Comparison of ENCODE assay signal across 18 cellular contexts in the genomic region with DNA sequence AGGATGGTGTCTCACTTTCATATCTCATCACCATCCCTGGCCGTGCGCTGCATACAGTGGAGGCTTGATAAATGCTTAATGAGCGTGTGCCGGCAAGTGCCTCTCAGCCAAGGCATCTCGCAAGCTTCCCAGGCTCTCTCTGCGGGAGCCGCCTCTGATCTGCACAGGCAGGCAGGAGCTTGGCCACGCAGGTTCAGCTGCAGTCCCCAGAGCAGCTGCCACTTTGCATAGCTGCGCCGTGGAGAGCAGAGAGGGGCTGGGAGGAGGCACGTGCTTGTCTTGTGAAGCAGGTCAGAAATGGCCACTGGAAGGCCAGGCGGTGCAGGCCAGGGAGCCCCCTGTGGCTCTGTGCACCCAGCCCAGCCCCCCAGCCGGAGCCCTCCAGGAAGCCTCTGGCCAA.
A peak's percentile ranks its signal among the peaks of the same experiment; 100 is the strongest.
DNase-seq lines count a peak whose midpoint lies in the region; ATAC-seq, FAIRE-seq and TF ChIP-seq lines count a peak whose summit lies in the region.
"Had no signal": no experiment of that assay in that cellular context is flagged by ENCODE, and none has a peak within 500 bp of the region (broad histone marks: within the 10 kb centered on the region; RNA-seq: fewer than 3 reads in every experiment).

No MANE protein-coding gene starts in this region.

- H3K27me3 Mint-ChIP-seq in chondrocyte (ENCODE audit: low read depth): peaks cover 25% of the 10 kb centered on the region
- H3K27me3 Mint-ChIP-seq: stimulated activated naive CD8-positive, alpha-beta T cell treated with anti-CD3 and anti-CD28 coated beads, Interleukin-15, Interleukin-2, amounts not matched to agents 100 ng/mL and 50 ng/mL, for 24 hours had no signal

- no peaks in the 10 kb centered on the region for H3K9me3 ChIP-seq in SK-N-SH

- no peak overlapping the region for H3K4me3 Mint-ChIP-seq in chondrocyte (ENCODE audit: unreplicated experiment)
- H3K4me3 Mint-ChIP-seq: activated naive CD8-positive, alpha-beta T cell; CD8-positive, alpha-beta T cell; stimulated activated naive CD8-positive, alpha-beta T cell treated with anti-CD3 and anti-CD28 coated beads, Interleukin-15, Interleukin-2, amounts not matched to agents 100 ng/mL and 50 ng/mL, for 24 hours had no signal

- TF ChIP-seq CTCF in SK-N-SH (IDR thresholded peaks at IDR 0.05): no peak
- TF ChIP-seq CTCF in foreskin keratinocyte (conservative IDR thresholded peaks at IDR 0.05): no peak
- no peak for TF ChIP-seq CTCF in chondrocyte (IDR thresholded peaks at IDR 0.05)
- TF ChIP-seq CTCF in D721Med (IDR thresholded peaks at IDR 0.05; ENCODE audit: insufficient read depth, missing control alignments): no peak

- peak; percentile 71 for DNase-seq in SK-N-SH
- DNase-seq in NCI-H2227 (lab: John Stamatoyannopoulos, UW; ENCODE audit: unreplicated experiment): peak; percentile 86
- peak; percentile 70 to 81 for DNase-seq in foreskin keratinocyte
- DNase-seq in skeletal muscle cell (ENCODE audit: low read depth): peak; percentile 22
- DNase-seq in chondrocyte (ENCODE audit: low spot score): no peak
- DNase-seq in D721Med (ENCODE audit: insufficient read length, low spot score): no peak
- DNase-seq: CD8-positive, alpha-beta T cell; hippocampal formation; KG1; NCI-H1436; NCI-H446 treated with DMSO at 0.1 percent for 48 hours; stimulated activated CD4-positive, alpha-beta T cell treated with anti-CD3 and anti-CD28 coated beads, Interleukin-15, amount 100 ng/mL, for 24 hours had no signal

- CTCF ChIA-PET in SK-N-SH (lab: Yijun Ruan, JAX): interaction anchor here (1.0 to 2.1 kb wide), 5 partner anchors 11 to 258 kb away, joined by 3 to 6 read pairs (median 4); no protein-coding TSS in a partner anchor

- no peaks in the 10 kb centered on the region for H3F3A ChIP-seq in SK-N-SH (replicated peaks; ENCODE audit: insufficient read depth)

- H3K79me2 ChIP-seq in SK-N-SH (ENCODE audit: insufficient read depth): no peaks in the 10 kb centered on the region

- no peaks in the 10 kb centered on the region for H3K27me3 ChIP-seq in SK-N-SH (ENCODE audit: insufficient read depth)
- H3K27me3 ChIP-seq in foreskin keratinocyte: peaks cover 20% of the 10 kb centered on the region
- H3K27me3 ChIP-seq: cardiac muscle cell had no signal

- H3K9me2 ChIP-seq in SK-N-SH: no peaks in the 10 kb centered on the region

- H3K9ac ChIP-seq in SK-N-SH: no peak overlapping the region

- no peaks in the 10 kb centered on the region for H4K20me1 ChIP-seq in SK-N-SH (ENCODE audit: insufficient read depth)

- no peaks in the 10 kb centered on the region for H3K9me3 Mint-ChIP-seq in chondrocyte (ENCODE audit: low read depth)
- H3K9me3 Mint-ChIP-seq: CD8-positive, alpha-beta T cell; stimulated activated naive CD8-positive, alpha-beta T cell treated with anti-CD3 and anti-CD28 coated beads, Interleukin-15, Interleukin-2, amounts not matched to agents 100 ng/mL and 50 ng/mL, for 24 hours had no signal

- TF ChIP-seq EP300 in SK-N-SH (IDR thresholded peaks at IDR 0.05; ENCODE audit: borderline replicate concordance in 1 of 2, low read depth in 1 of 2, low read length in 1 of 2): no peak

- no peaks in the 10 kb centered on the region for H3K36me3 ChIP-seq in SK-N-SH (replicated peaks in 1 of 2; ENCODE audit: control insufficient read depth in 1 of 2, insufficient read depth in 2 of 2, low read length in 1 of 2)
- H3K36me3 ChIP-seq: cardiac muscle cell had no signal

- no peak; the same call in 2 of the 3 replicates for ATAC-seq in SK-N-SH treated with all-trans-retinoic acid at 6 μM for 48 hours
- peak; percentile 59 for ATAC-seq in foreskin keratinocyte
- no peak for ATAC-seq in GM21786 (IDR thresholded peaks at IDR 0.05; ENCODE audit: unreplicated experiment)
- ATAC-seq: CD8-positive, alpha-beta T cell had no signal

- H3K4me1 ChIP-seq in SK-N-SH (ENCODE audit: control insufficient read depth in 1 of 2, insufficient read depth in 2 of 2, low read depth in 1 of 2, low read length in 1 of 2) (peaks cover 0 to 27% of the 10 kb centered on the region in 2 experiments; a peak in 1 of 4 replicates), foreskin keratinocyte (no peaks in the 10 kb centered on the region)

- H2AFZ ChIP-seq in SK-N-SH (ENCODE audit: low read depth): no peak overlapping the region

- no peak for TF ChIP-seq RAD21 in SK-N-SH (IDR thresholded peaks at IDR 0.05; ENCODE audit: low read length)

- H3K4me3 ChIP-seq in SK-N-SH (ENCODE audit: low read depth in 2 of 2, low read length in 1 of 2) (no peak overlapping the region), skeletal muscle cell (ENCODE audit: low read depth, low read length) (no peak overlapping the region)
- H3K4me3 ChIP-seq: cardiac muscle cell had no signal

- H3K27ac Mint-ChIP-seq in chondrocyte (ENCODE audit: unreplicated experiment): no peak overlapping the region
- H3K27ac Mint-ChIP-seq: activated naive CD8-positive, alpha-beta T cell; CD8-positive, alpha-beta T cell; progenitor cell of endocrine pancreas; stimulated activated naive CD8-positive, alpha-beta T cell treated with anti-CD3 and anti-CD28 coated beads, Interleukin-15, Interleukin-2, amounts not matched to agents 100 ng/mL and 50 ng/mL, for 24 hours had no signal

- H3K36me3 Mint-ChIP-seq in chondrocyte (ENCODE audit: low read depth): no peaks in the 10 kb centered on the region
- H3K36me3 Mint-ChIP-seq: activated naive CD8-positive, alpha-beta T cell; CD8-positive, alpha-beta T cell had no signal

- WGBS in SK-N-SH (ENCODE audit: low lambda C conversion rate): 5% methylated on average over 8 of the region's 13 CpGs

- H3K4me1 Mint-ChIP-seq in chondrocyte (ENCODE audit: low read depth): no peaks in the 10 kb centered on the region

- H3K27ac ChIP-seq in SK-N-SH (ENCODE audit: low read depth in 2 of 2, low read length in 1 of 2) (peak overlapping the region in 1 of 2 experiments; percentile 44; a peak in 1 of 4 replicates), foreskin keratinocyte (no peak overlapping the region)
- H3K27ac ChIP-seq: cardiac muscle cell had no signal

- POLR2A ChIA-PET in SK-N-SH (lab: Yijun Ruan, JAX): no interaction called here

- no peak overlapping the region for H3K4me2 ChIP-seq in SK-N-SH

- FAIRE-seq in D721Med (lab: Jason Lieb, UNC): no peak

TF ChIP-seq in SK-N-SH, 30 proteins besides CTCF, POLR2A, EP300 and RAD21:
- peak; percentile 2; the same call in 1 of the 2 replicates for TF ChIP-seq GATA2 (CRISPR knock-in tag; IDR thresholded peaks at IDR 0.05)
- TF ChIP-seq SIN3A (IDR thresholded peaks at IDR 0.05; ENCODE audit: borderline replicate concordance, low read depth, low read length): no peak
- peak; percentile 32; the same call in 1 of the 2 replicates for TF ChIP-seq MXI1 (IDR thresholded peaks at IDR 0.05; ENCODE audit: low read depth, low read length)

TF ChIP-seq in SK-N-SH treated with all-trans-retinoic acid at 6 μM for 48 hours, 23 proteins besides CTCF, POLR2A, EP300 and RAD21:
- TF ChIP-seq TCF4 (CRISPR knock-in tag; IDR thresholded peaks at IDR 0.05; ENCODE audit: borderline replicate concordance) (no peak), ZNF8 (CRISPR knock-in tag; IDR thresholded peaks at IDR 0.05) (no peak), ZFP30 (CRISPR knock-in tag; IDR thresholded peaks at IDR 0.05) (no peak), ARNTL (CRISPR knock-in tag; IDR thresholded peaks at IDR 0.05; ENCODE audit: borderline replicate concordance, low read depth) (no peak), ZNF70 (CRISPR knock-in tag; IDR thresholded peaks at IDR 0.05) (no peak), BACH2 (CRISPR knock-in tag; IDR thresholded peaks at IDR 0.05; ENCODE audit: borderline replicate concordance) (no peak), ISL1 (CRISPR knock-in tag; IDR thresholded peaks at IDR 0.05) (no peak), POU6F1 (CRISPR knock-in tag; IDR thresholded peaks at IDR 0.05; ENCODE audit: borderline replicate concordance, low read depth) (no peak), SNAI2 (CRISPR knock-in tag; IDR thresholded peaks at IDR 0.05) (no peak), GLIS3 (CRISPR knock-in tag; IDR thresholded peaks at IDR 0.05) (no peak), CSDC2 (CRISPR knock-in tag; IDR thresholded peaks at IDR 0.05) (no peak)
- TF ChIP-seq, protein P1, sequence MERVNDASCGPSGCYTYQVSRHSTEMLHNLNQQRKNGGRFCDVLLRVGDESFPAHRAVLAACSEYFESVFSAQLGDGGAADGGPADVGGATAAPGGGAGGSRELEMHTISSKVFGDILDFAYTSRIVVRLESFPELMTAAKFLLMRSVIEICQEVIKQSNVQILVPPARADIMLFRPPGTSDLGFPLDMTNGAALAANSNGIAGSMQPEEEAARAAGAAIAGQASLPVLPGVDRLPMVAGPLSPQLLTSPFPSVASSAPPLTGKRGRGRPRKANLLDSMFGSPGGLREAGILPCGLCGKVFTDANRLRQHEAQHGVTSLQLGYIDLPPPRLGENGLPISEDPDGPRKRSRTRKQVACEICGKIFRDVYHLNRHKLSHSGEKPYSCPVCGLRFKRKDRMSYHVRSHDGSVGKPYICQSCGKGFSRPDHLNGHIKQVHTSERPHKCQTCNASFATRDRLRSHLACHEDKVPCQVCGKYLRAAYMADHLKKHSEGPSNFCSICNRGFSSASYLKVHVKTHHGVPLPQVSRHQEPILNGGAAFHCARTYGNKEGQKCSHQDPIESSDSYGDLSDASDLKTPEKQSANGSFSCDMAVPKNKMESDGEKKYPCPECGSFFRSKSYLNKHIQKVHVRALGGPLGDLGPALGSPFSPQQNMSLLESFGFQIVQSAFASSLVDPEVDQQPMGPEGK (CRISPR knock-in tag; IDR thresholded peaks at IDR 0.05; ENCODE audit: borderline replicate concordance): no peak

Comparison
In these comparisons a context has a peak if more than half of its experiments do, and no peak if none do; other contexts are left out.
1. DNase-seq: peak in SK-N-SH (single experiment), NCI-H2227 (single experiment), foreskin keratinocyte (2 of 2) and skeletal muscle cell (single experiment); none in chondrocyte (single experiment) and D721Med (single experiment).